ENCODE assay signal across 4 cellular contexts in the genomic region with DNA sequence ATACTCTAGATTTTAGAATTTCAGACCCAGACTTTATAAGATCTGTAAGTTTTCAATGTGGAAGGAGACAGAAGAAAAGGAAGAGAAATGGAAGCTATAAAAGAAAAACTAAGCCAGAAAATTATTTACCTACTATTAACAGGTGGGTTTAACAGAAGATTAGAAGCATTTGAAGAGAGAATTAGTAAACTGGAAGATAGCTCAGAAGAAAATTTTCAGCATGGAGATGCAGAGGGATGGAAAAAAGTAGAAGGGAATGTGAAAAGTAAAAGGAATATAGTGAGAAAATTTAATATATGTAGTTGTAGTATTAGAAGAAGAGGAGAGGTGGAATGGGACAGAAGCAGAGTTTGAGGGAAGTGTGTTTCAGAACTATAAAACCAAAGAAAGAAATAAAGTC.
TF ChIP-seq lines count a peak whose summit lies in the region.

No MANE protein-coding gene starts in this region.

TF ChIP-seq in SK-N-SH treated with all-trans-retinoic acid at 6 μM for 48 hours, 23 proteins besides CTCF, POLR2A, EP300 and RAD21:
- TF ChIP-seq ESRRG (CRISPR knock-in tag; IDR thresholded peaks at IDR 0.05) (no peak), TCF4 (CRISPR knock-in tag; IDR thresholded peaks at IDR 0.05; ENCODE audit: borderline replicate concordance) (no peak), ZFP30 (CRISPR knock-in tag; IDR thresholded peaks at IDR 0.05) (peak; percentile 100), ARNTL (CRISPR knock-in tag; IDR thresholded peaks at IDR 0.05; ENCODE audit: borderline replicate concordance, low read depth) (no peak)

TF ChIP-seq in SK-N-SH, 30 proteins besides CTCF, POLR2A, EP300 and RAD21:
- TF ChIP-seq MEF2A (IDR thresholded peaks at IDR 0.05; ENCODE audit: borderline replicate concordance, low read depth) = no peak
- no peak for TF ChIP-seq GATA2 (CRISPR knock-in tag; IDR thresholded peaks at IDR 0.05)
- TF ChIP-seq JUND (IDR thresholded peaks at IDR 0.05) = no peak
- no peak for TF ChIP-seq FOSL2 (IDR thresholded peaks at IDR 0.05; ENCODE audit: borderline replicate concordance, low read depth)
- TF ChIP-seq TEAD4 (IDR thresholded peaks at IDR 0.05; ENCODE audit: borderline replicate concordance, insufficient read depth) = no peak
- TF ChIP-seq RXRA (IDR thresholded peaks at IDR 0.05; ENCODE audit: borderline replicate concordance, low read depth) = no peak
- TF ChIP-seq SIN3A (IDR thresholded peaks at IDR 0.05; ENCODE audit: borderline replicate concordance, low read depth, low read length) = no peak
- TF ChIP-seq RFX5 (IDR thresholded peaks at IDR 0.05; ENCODE audit: low read length) = no peak
- TF ChIP-seq MAX (IDR thresholded peaks at IDR 0.05; ENCODE audit: low read depth) = no peak
- TF ChIP-seq NFIC (IDR thresholded peaks at IDR 0.05; ENCODE audit: borderline replicate concordance) = no peak
- TF ChIP-seq ZBTB33 (IDR thresholded peaks at IDR 0.05; ENCODE audit: borderline replicate concordance, low read depth) = no peak

TF ChIP-seq in A549, 52 proteins besides CTCF, POLR2A, EP300 and RAD21:
- TF ChIP-seq ZC3H11A (IDR thresholded peaks at IDR 0.05) (no peak), KDM1A (IDR thresholded peaks at IDR 0.05; ENCODE audit: low read depth) (peak; percentile 48; the same call in 1 of the 2 replicates), HDAC2 (IDR thresholded peaks at IDR 0.05) (peak; percentile 57)
TF ChIP-seq in A549: peak in this region for 2.

TF ChIP-seq in K562, 482 proteins besides CTCF, POLR2A, EP300 and RAD21:
- TF ChIP-seq ERF (CRISPR knock-in tag; IDR thresholded peaks at IDR 0.05) = no peak
- TF ChIP-seq U2AF1 (optimal IDR thresholded peaks at IDR 0.05; ENCODE audit: low read depth, low read length) = no peak
- no peak for TF ChIP-seq CCNT2 (IDR thresholded peaks at IDR 0.05; ENCODE audit: borderline replicate concordance, extremely low read depth, insufficient read length, low read depth, low read length)
- TF ChIP-seq, protein P1, sequence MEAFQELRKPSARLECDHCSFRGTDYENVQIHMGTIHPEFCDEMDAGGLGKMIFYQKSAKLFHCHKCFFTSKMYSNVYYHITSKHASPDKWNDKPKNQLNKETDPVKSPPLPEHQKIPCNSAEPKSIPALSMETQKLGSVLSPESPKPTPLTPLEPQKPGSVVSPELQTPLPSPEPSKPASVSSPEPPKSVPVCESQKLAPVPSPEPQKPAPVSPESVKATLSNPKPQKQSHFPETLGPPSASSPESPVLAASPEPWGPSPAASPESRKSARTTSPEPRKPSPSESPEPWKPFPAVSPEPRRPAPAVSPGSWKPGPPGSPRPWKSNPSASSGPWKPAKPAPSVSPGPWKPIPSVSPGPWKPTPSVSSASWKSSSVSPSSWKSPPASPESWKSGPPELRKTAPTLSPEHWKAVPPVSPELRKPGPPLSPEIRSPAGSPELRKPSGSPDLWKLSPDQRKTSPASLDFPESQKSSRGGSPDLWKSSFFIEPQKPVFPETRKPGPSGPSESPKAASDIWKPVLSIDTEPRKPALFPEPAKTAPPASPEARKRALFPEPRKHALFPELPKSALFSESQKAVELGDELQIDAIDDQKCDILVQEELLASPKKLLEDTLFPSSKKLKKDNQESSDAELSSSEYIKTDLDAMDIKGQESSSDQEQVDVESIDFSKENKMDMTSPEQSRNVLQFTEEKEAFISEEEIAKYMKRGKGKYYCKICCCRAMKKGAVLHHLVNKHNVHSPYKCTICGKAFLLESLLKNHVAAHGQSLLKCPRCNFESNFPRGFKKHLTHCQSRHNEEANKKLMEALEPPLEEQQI (IDR thresholded peaks at IDR 0.05) = 0 out of 2 replicates have a peak, but pooled peaks have one; percentile 22
- peak; percentile 12 for TF ChIP-seq ASH1L (IDR thresholded peaks at IDR 0.05; ENCODE audit: borderline replicate concordance, low read depth, partially characterized antibody)
- no peak for TF ChIP-seq ZFX (CRISPR knock-in tag; IDR thresholded peaks at IDR 0.05)
- TF ChIP-seq HDAC3 (IDR thresholded peaks at IDR 0.05; ENCODE audit: borderline replicate concordance, partially characterized antibody) = no peak
- TF ChIP-seq STAT5B (CRISPR knock-in tag; IDR thresholded peaks at IDR 0.05) = no peak
- TF ChIP-seq BACH1 (tag; IDR thresholded peaks at IDR 0.05) = no peak
- no peak for TF ChIP-seq RNF219 (CRISPR knock-in tag; IDR thresholded peaks at IDR 0.05)
- TF ChIP-seq HNRNPLL (IDR thresholded peaks at IDR 0.05; ENCODE audit: low read depth, low read length, poor library complexity, severe bottlenecking) = no peak
- TF ChIP-seq CEBPG (CRISPR knock-in tag; IDR thresholded peaks at IDR 0.05) = no peak
- no peak for TF ChIP-seq CEBPG (tag; conservative IDR thresholded peaks at IDR 0.05 in 1 of 2, IDR thresholded peaks at IDR 0.05 in 1 of 2)
- TF ChIP-seq NUFIP1 (IDR thresholded peaks at IDR 0.05; ENCODE audit: partially characterized antibody) = no peak
- no peak for TF ChIP-seq ZNF282 (CRISPR knock-in tag; IDR thresholded peaks at IDR 0.05)
- TF ChIP-seq ZNF384 (IDR thresholded peaks at IDR 0.05; ENCODE audit: low read depth, low read length) = no peak
- TF ChIP-seq CBX3 (IDR thresholded peaks at IDR 0.05; ENCODE audit: borderline replicate concordance in 1 of 2, low read length in 2 of 2) = peak in 1 of 2 experiments; percentile 92; a peak in 2 of 3 replicates
- TF ChIP-seq ZFP30 (CRISPR knock-in tag; IDR thresholded peaks at IDR 0.05; ENCODE audit: borderline replicate concordance) = peak; percentile 63; the same call in 1 of the 2 replicates
- TF ChIP-seq ZNF253 (CRISPR knock-in tag; conservative IDR thresholded peaks at IDR 0.05) = no peak
- no peak for TF ChIP-seq ZNF224 (CRISPR knock-in tag; IDR thresholded peaks at IDR 0.05)
- peak; percentile 65 for TF ChIP-seq ZNF280A (IDR thresholded peaks at IDR 0.05; ENCODE audit: low read depth, partially characterized antibody)
- TF ChIP-seq TRIM24 (IDR thresholded peaks at IDR 0.05) = peak; percentile 12 to 45; a peak in 1 of 4 replicates
- TF ChIP-seq MCM2 (IDR thresholded peaks at IDR 0.05; ENCODE audit: low read depth) = no peak
- TF ChIP-seq SNIP1 (IDR thresholded peaks at IDR 0.05; ENCODE audit: low read depth) = no peak
- TF ChIP-seq ARID2 (IDR thresholded peaks at IDR 0.05) = no peak
- no peak for TF ChIP-seq L3MBTL2 (IDR thresholded peaks at IDR 0.05)
- TF ChIP-seq ZNF23 (CRISPR knock-in tag; IDR thresholded peaks at IDR 0.05) = no peak
- TF ChIP-seq HMGXB4 (CRISPR knock-in tag; IDR thresholded peaks at IDR 0.05) = no peak
- TF ChIP-seq RBM25 (IDR thresholded peaks at IDR 0.05; ENCODE audit: low read depth, low read length, severe bottlenecking) = peak; percentile 69
- TF ChIP-seq SRSF1 (IDR thresholded peaks at IDR 0.05; ENCODE audit: low read depth, low read length) = no peak
- TF ChIP-seq XRCC5 (IDR thresholded peaks at IDR 0.05; ENCODE audit: low read depth, low read length) = no peak
- no peak for TF ChIP-seq ZNF75A (CRISPR knock-in tag; IDR thresholded peaks at IDR 0.05)
- TF ChIP-seq RBM34 (IDR thresholded peaks at IDR 0.05; ENCODE audit: borderline replicate concordance, insufficient read depth, low read length) = no peak
- TF ChIP-seq, protein P2, sequence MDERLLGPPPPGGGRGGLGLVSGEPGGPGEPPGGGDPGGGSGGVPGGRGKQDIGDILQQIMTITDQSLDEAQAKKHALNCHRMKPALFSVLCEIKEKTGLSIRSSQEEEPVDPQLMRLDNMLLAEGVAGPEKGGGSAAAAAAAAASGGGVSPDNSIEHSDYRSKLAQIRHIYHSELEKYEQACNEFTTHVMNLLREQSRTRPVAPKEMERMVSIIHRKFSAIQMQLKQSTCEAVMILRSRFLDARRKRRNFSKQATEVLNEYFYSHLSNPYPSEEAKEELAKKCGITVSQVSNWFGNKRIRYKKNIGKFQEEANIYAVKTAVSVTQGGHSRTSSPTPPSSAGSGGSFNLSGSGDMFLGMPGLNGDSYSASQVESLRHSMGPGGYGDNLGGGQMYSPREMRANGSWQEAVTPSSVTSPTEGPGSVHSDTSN (CRISPR knock-in tag; IDR thresholded peaks at IDR 0.05; ENCODE audit: low read depth) = no peak
- TF ChIP-seq, protein P2 (tag; conservative IDR thresholded peaks at IDR 0.05; ENCODE audit: low read depth) = no peak
- no peak for TF ChIP-seq FUS (optimal IDR thresholded peaks at IDR 0.05; ENCODE audit: low read depth, low read length)
- TF ChIP-seq TRIM28 (IDR thresholded peaks at IDR 0.05) = peak; percentile 69; the same call in 1 of the 2 replicates
- TF ChIP-seq RBFOX2 (IDR thresholded peaks at IDR 0.05; ENCODE audit: low read depth, low read length) = no peak
- no peak for TF ChIP-seq POLR2AphosphoS2 (IDR thresholded peaks at IDR 0.05; ENCODE audit: low read length)
- TF ChIP-seq LCOR (CRISPR knock-in tag; IDR thresholded peaks at IDR 0.05) = no peak
